ENCODE assay signal across 14 cellular contexts in the genomic region with DNA sequence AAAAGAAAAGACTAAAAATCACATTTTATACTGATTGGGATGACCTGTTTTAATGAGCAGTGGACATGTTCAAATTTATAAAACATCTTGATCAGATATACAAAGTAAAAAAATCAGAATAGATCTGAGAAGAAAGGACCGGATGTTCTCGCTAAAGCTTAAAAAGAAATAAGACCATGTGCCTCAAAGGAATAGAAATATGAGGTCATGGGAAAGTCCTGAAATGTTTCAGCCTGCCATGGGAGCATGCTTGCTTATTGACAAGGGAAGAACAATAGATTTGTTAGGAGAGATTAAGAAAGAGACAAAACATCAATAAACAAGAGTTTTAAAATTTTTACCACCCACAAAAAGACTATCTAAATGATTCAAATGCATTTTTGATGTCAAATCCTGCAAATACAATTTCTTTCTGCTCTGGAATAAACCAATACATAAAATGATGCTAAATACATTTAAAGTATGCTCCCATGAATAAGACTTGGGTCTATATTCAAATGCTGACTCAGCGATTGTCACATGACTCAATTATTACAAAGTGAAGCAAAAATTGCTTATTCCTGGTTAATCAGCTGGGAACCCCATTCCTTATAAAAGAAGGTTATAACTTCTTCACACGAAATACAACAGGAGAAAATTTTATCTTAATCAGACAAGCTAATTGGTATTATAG.
"Had no signal": no experiment of that assay in that cellular context is flagged by ENCODE, and none has a peak within 500 bp of the region (broad histone marks: within the 10 kb centered on the region; RNA-seq: fewer than 3 reads in every experiment).

No MANE protein-coding gene starts in this region.

- H3K27ac ChIP-seq: adrenal gland, breast epithelium, SJSA1 had no signal

- H3K36me3 ChIP-seq: adrenal gland, breast epithelium, SJSA1 had no signal

- H3K4me1 ChIP-seq: adrenal gland, breast epithelium, SJSA1 had no signal

- DNase-seq: activated CD4-positive, alpha-beta T cell treated with anti-CD3 and anti-CD28 coated beads for 4 hours; activated CD8-positive, alpha-beta memory T cell treated with anti-CD3 and anti-CD28 coated beads, Interleukin-2, amount 50 U/mL, for 4 hours; activated gamma-delta T cell treated with Interleukin-2 at 50 U/mL for 16 hours; activated naive CD4-positive, alpha-beta T cell treated with anti-CD3 and anti-CD28 coated beads, Interleukin-2, amount 10 ng/mL, durations not matched to agents 7 days and 5 days; activated naive CD8-positive, alpha-beta T cell treated with anti-CD3 and anti-CD28 coated beads for 36 hours; anterior cingulate cortex; caudate nucleus; NCI-H2171 had no signal

- H3K4me3 ChIP-seq: adrenal gland, breast epithelium, SJSA1 had no signal

- ATAC-seq: activated CD4-positive, CD25-positive, alpha-beta regulatory T cell treated with anti-CD3 and anti-CD28 coated beads, Interleukin-2, amount 50 U/mL, for 24 hours; activated CD8-positive, alpha-beta T cell treated with anti-CD3 and anti-CD28 coated beads for 36 hours; activated T-cell treated with anti-CD3 and anti-CD28 coated beads, Interleukin-2, amount 50 U/mL, for 72 hours had no signal

- H3K9me3 ChIP-seq: adrenal gland, breast epithelium, SJSA1 had no signal

- H3K27me3 ChIP-seq: adrenal gland, breast epithelium, SJSA1 had no signal
